Comparison of ENCODE assay signal across 8 cellular contexts in genomic region chr7:5396999-5397656, GRCh38. TPM values are rescaled to one million over a fixed set of nuclear protein-coding genes. Genes with fewer than 3 reads are reported as not detected.
DNase-seq lines count a peak whose midpoint lies in the region; ATAC-seq and TF ChIP-seq lines count a peak whose summit lies in the region.

No MANE protein-coding gene starts in this region.

- H3K36me3 Mint-ChIP-seq in CD8-positive, alpha-beta T cell: peaks cover 20% of the 10 kb centered on the region
- H3K36me3 Mint-ChIP-seq in activated naive CD8-positive, alpha-beta T cell treated with anti-CD3 and anti-CD28 coated beads, Interleukin-2, amount 50 U/mL, for 24 hours (ENCODE audit: low read depth): peaks cover 11% of the 10 kb centered on the region

- H3K36me3 ChIP-seq in CD8-positive, alpha-beta T cell (ENCODE audit: insufficient read depth, low read length): peaks cover 18% of the 10 kb centered on the region

- no peak for TF ChIP-seq CTCF in CD8-positive, alpha-beta T cell (IDR thresholded peaks at IDR 0.05)

- POLR2A ChIA-PET in CD8-positive, alpha-beta T cell (lab: Charles Lee): interaction anchor here (0.6 to 1.3 kb wide), 9 partner anchors 11 to 251 kb away, joined by 3 to 6 read pairs (median 3); no protein-coding TSS in a partner anchor

- peak overlapping the region; percentile 84 for H3K27ac ChIP-seq in CD8-positive, alpha-beta T cell (ENCODE audit: low read depth, low read length)

- DNase-seq in CD8-positive, alpha-beta T cell: peak; percentile 81 to 95 (median 90)
- DNase-seq in HT-29 (ENCODE audit: low spot score) (peak; percentile 98), SW480 (ENCODE audit: low spot score) (peak; percentile 99), hypothalamus (lab: John Stamatoyannopoulos, UW) (peak in 40 of 51 donors; percentile 9 to 62 (median 36)), NCI-H1105 treated with DMSO at 0.1 percent for 48 hours (lab: John Stamatoyannopoulos, UW) (no peak)
- DNase-seq in activated naive CD8-positive, alpha-beta T cell treated with anti-CD3 and anti-CD28 coated beads, Interleukin-2, amount 50 U/mL, for 24 hours: peak; percentile 90
- DNase-seq in stimulated activated CD4-positive, alpha-beta T cell treated with anti-CD3 and anti-CD28 coated beads, Interleukin-1b, Interleukin-23, amount 100 ng/mL, for 4 hours (ENCODE audit: low read depth in 2 of 2): peak; percentile 64 to 71

- H3K4me1 ChIP-seq in CD8-positive, alpha-beta T cell (ENCODE audit: insufficient read depth, low read length): peaks cover 31% of the 10 kb centered on the region

- CTCF ChIA-PET in CD8-positive, alpha-beta T cell (lab: Charles Lee): interaction anchor here (0.6 to 3.6 kb wide), 10 partner anchors 10 to 279 kb away, joined by 3 to 19 read pairs (median 4); no protein-coding TSS in a partner anchor

- H3K9me3 ChIP-seq in CD8-positive, alpha-beta T cell (ENCODE audit: low read length): no peaks in the 10 kb centered on the region

- intact Hi-C loops in CD8-positive, alpha-beta T cell (cut with DNase I, micrococcal nuclease): loop anchor here (1.0 to 10.0 kb wide), 7 partner anchors 26 to 424 kb away; partner anchors contain the start of gene TNRC18 (in 1 of the 2)

- peak overlapping the region; percentile 96 for H3K4me3 ChIP-seq in CD8-positive, alpha-beta T cell (ENCODE audit: low read depth, low read length)

- H3K4me3 Mint-ChIP-seq in CD8-positive, alpha-beta T cell: peak overlapping the region; percentile 82
- H3K4me3 Mint-ChIP-seq in activated naive CD8-positive, alpha-beta T cell treated with anti-CD3 and anti-CD28 coated beads, Interleukin-2, amount 50 U/mL, for 24 hours: peak overlapping the region; percentile 83

- H3K27me3 Mint-ChIP-seq in CD8-positive, alpha-beta T cell (ENCODE audit: low read depth): no peaks in the 10 kb centered on the region
- H3K27me3 Mint-ChIP-seq in activated naive CD8-positive, alpha-beta T cell treated with anti-CD3 and anti-CD28 coated beads, Interleukin-2, amount 50 U/mL, for 24 hours: no peaks in the 10 kb centered on the region

- ATAC-seq in CD8-positive, alpha-beta T cell: peak; percentile 91
- ATAC-seq in GM19468 (IDR thresholded peaks at IDR 0.05; ENCODE audit: extremely low read depth, unreplicated experiment): peak; percentile 59
- ATAC-seq in activated naive CD8-positive, alpha-beta T cell treated with anti-CD3 and anti-CD28 coated beads, Interleukin-2, amount 50 U/mL, for 24 hours: peak; percentile 98

- H3K9me3 Mint-ChIP-seq in CD8-positive, alpha-beta T cell: no peaks in the 10 kb centered on the region
- H3K9me3 Mint-ChIP-seq in activated naive CD8-positive, alpha-beta T cell treated with anti-CD3 and anti-CD28 coated beads, Interleukin-2, amount 50 U/mL, for 24 hours: no peaks in the 10 kb centered on the region

- peaks cover 26% of the 10 kb centered on the region for H3K4me1 Mint-ChIP-seq in CD8-positive, alpha-beta T cell (ENCODE audit: low read depth)
- peaks cover 16% of the 10 kb centered on the region for H3K4me1 Mint-ChIP-seq in activated naive CD8-positive, alpha-beta T cell treated with anti-CD3 and anti-CD28 coated beads, Interleukin-2, amount 50 U/mL, for 24 hours

- no peaks in the 10 kb centered on the region for H3K27me3 ChIP-seq in CD8-positive, alpha-beta T cell (ENCODE audit: insufficient read depth, low read length)

- H3K27ac Mint-ChIP-seq in CD8-positive, alpha-beta T cell: peak overlapping the region; percentile 81
- H3K27ac Mint-ChIP-seq in activated naive CD8-positive, alpha-beta T cell treated with anti-CD3 and anti-CD28 coated beads, Interleukin-2, amount 50 U/mL, for 24 hours: peak overlapping the region; percentile 89

RNA-seq across cellular contexts. Expression of gene TNRC18, which starts 26.5 kb away (rescaled TPM):
- 100 to 1,000 TPM in 1 of 2 experiments, 10 to 100 TPM in 1; 87.0 to 107 TPM for total RNA-seq in CD8-positive, alpha-beta T cell
- total RNA-seq in HT-29 (2014; rRNA removed; shearing (Covaris generic)): 93.2 and 121 TPM in 2 replicates
